ENCODE assay signal across 8 cellular contexts in the genomic region with DNA sequence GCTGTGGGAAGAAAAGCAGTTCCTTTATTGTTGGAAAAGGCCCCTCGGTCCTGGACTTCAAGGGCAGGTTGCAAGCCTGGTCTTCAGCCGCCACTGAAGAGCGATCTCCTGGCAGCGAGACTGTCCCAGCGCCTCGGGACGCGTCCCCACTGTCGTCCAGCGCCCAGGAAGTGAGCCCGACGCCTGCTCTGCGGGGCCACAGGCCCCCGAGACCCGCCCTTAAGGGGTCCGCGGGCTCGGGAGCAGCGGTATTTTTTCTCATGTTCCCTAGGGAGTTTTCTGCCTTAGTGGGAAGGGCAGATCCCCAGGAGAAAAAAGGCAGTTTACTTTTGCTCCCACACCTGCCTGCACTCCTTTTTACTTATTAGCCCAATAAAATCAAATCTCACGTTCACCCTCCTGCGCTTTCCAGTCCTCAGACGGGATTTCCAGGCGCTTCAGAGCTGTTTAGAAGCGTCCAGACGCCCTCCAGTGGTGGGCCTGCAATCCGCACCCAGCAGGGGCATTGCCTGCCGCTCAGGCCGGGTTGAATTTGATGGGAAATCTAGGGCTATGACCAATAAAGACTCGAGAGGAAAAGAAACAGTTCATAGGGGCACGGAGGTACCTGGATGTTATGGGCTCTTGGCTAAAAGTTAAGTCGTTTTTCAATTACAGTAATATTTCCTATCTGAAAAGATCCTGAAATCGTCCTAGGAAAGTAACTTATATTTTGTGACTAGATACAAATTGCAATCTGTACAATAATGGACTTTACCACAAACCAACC. TPM values are rescaled to one million over a fixed set of nuclear protein-coding genes. Genes with fewer than 3 reads are reported as not detected.
DNase-seq lines count a peak whose midpoint lies in the region; ATAC-seq and TF ChIP-seq lines count a peak whose summit lies in the region.

No MANE protein-coding gene starts in this region.

- in situ Hi-C loops in GM13976 (cut with MboI; ENCODE audit: low sequenced_read_pairs, unreplicated experiment), result no loop called here

- ATAC-seq in HG02870 (IDR thresholded peaks at IDR 0.05; ENCODE audit: unreplicated experiment), result peak; percentile 70

- peak; percentile 82 for DNase-seq in GM13976 (ENCODE audit: low spot score)
- DNase-seq in NCI-H146 treated with DMSO at 0.1 percent for 48 hours (lab: John Stamatoyannopoulos, UW; ENCODE audit: unreplicated experiment), result peak; percentile 88
- peak in 4 of 5 experiments; percentile 36 to 65 (median 48) for DNase-seq in T-helper 2 cell
- peak; percentile 96 for DNase-seq in astrocyte of the hippocampus (ENCODE audit: low read depth, low spot score)
- DNase-seq in hepatic stellate cell (ENCODE audit: low spot score), result peak; percentile 87
- DNase-seq in renal cortical epithelial cell (ENCODE audit: low read depth), result peak; percentile 87
- no peak for DNase-seq in mesenteric fat pad (ENCODE audit: low spot score)

- TF ChIP-seq CTCF in GM13976 (IDR thresholded peaks at IDR 0.05; ENCODE audit: borderline replicate concordance, control extremely low read depth, extremely low read depth, insufficient read depth, missing control alignments), result peak; percentile 97

RNA-seq across cellular contexts. Expression of a gene that starts 2.8 kb away (rescaled TPM):
- total RNA-seq in renal cortical epithelial cell (27.8 and 107 TPM in 2 replicates), mesenteric fat pad (9.2 TPM)
